Comparison of ENCODE assay signal across 16 cellular contexts in the genomic region with DNA sequence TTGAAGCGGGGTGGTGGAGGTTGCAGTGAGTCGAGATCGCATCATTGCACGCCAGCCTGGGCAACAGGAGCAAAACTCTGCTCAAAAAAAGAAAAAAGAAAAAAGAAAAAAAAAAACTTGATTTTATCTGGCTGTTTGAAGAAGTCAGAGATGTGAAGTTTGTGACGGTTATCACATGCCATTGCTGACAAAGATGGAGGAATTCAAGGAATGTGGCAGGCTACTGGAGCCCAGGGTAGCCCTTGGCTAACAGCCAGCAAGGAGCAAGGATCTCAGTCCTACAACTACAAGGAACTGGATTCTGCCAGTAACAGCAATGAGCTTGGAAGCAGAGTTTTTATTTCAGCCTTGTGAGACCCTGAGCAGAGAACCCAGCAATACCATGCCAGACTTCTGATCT. TPM values are rescaled to one million over a fixed set of nuclear protein-coding genes. Genes with fewer than 3 reads are reported as not detected.
A peak's percentile ranks its signal among the peaks of the same experiment; 100 is the strongest.
DNase-seq lines count a peak whose midpoint lies in the region; ATAC-seq and TF ChIP-seq lines count a peak whose summit lies in the region.
"Had no signal": no experiment of that assay in that cellular context is flagged by ENCODE, and none has a peak within 500 bp of the region (broad histone marks: within the 10 kb centered on the region; RNA-seq: fewer than 3 reads in every experiment).

No MANE protein-coding gene starts in this region.

- ATAC-seq in HG03457 (IDR thresholded peaks at IDR 0.05; ENCODE audit: unreplicated experiment) = no peak
- ATAC-seq: activated CD4-positive, alpha-beta T cell treated with anti-CD3 and anti-CD28 coated beads for 36 hours; T-cell had no signal

- no peaks in the 10 kb centered on the region for H3K27me3 ChIP-seq in Peyer's patch
- H3K27me3 ChIP-seq: BLaER1 treated with 17β-estradiol and CSF1 and Interleukin-3, amounts not matched to agents 10 nM and 100 nM had no signal

- H3K4me1 ChIP-seq in Peyer's patch = no peaks in the 10 kb centered on the region

- peak; percentile 71 for DNase-seq in ELR (ENCODE audit: low read depth)
- DNase-seq in NCI-H460 (ENCODE audit: extremely low read depth, low read depth) = peak; percentile 20
- peak; percentile 29 for DNase-seq in dermis blood vessel endothelial cell
- DNase-seq in left kidney (ENCODE audit: low read depth, low spot score) = peak; percentile 12
- DNase-seq in pons (ENCODE audit: low spot score) = no peak
- no peak for DNase-seq in NCI-H128 (lab: John Stamatoyannopoulos, UW; ENCODE audit: unreplicated experiment)
- DNase-seq in Peyer's patch = no peak
- DNase-seq: activated CD4-positive, alpha-beta T cell treated with anti-CD3 and anti-CD28 coated beads for 36 hours; activated T-cell treated with anti-CD3 and anti-CD28 coated beads, Interleukin-2, amount 50 U/mL, for 24 hours; amniotic stem cell; glutamatergic neuron; NCI-H1694; small intestine; T-cell had no signal

- TF ChIP-seq POLR2A in Peyer's patch (IDR thresholded peaks at IDR 0.05) = no peak

- H3K36me3 ChIP-seq in Peyer's patch = no peaks in the 10 kb centered on the region
- H3K36me3 ChIP-seq: BLaER1 treated with 17β-estradiol and CSF1 and Interleukin-3, amounts not matched to agents 10 nM and 100 nM had no signal

- no peak for TF ChIP-seq CTCF in Peyer's patch (IDR thresholded peaks at IDR 0.05)

- no peaks in the 10 kb centered on the region for H3K9me3 ChIP-seq in Peyer's patch

- no peak overlapping the region for H3K27ac ChIP-seq in Peyer's patch
- H3K27ac ChIP-seq: BLaER1 treated with 17β-estradiol and CSF1 and Interleukin-3, amounts not matched to agents 10 nM and 100 nM had no signal

- H3K4me3 ChIP-seq in Peyer's patch = no peak overlapping the region
- H3K4me3 ChIP-seq: BLaER1 treated with 17β-estradiol and CSF1 and Interleukin-3, amounts not matched to agents 10 nM and 100 nM had no signal

RNA-seq across cellular contexts. Expression of a gene that starts 24.3 kb away (rescaled TPM):
- total RNA-seq in NCI-H460 (2014; rRNA removed; shearing (Covaris generic)) = 8.7 and 9.9 TPM in 2 replicates
- 2.7 and 4.6 TPM in 2 replicates for polyA plus RNA-seq in NCI-H460 (2014; cell fraction: nucleus; rRNA removed)
- 9.9 and 10.4 TPM in 2 replicates for total RNA-seq in dermis blood vessel endothelial cell
- 10 to 100 TPM; 30.3 to 57.6 (median 38.8) TPM for total RNA-seq in Peyer's patch

Comparison
In these comparisons a context has a peak if more than half of its experiments do, and no peak if none do; other contexts are left out.
1. DNase-seq: peak in ELR (single experiment), NCI-H460 (single experiment), dermis blood vessel endothelial cell (single experiment) and left kidney (single experiment); none in pons (single experiment), NCI-H128 (single experiment) and Peyer's patch (0 of 3).